In the genomic region with DNA sequence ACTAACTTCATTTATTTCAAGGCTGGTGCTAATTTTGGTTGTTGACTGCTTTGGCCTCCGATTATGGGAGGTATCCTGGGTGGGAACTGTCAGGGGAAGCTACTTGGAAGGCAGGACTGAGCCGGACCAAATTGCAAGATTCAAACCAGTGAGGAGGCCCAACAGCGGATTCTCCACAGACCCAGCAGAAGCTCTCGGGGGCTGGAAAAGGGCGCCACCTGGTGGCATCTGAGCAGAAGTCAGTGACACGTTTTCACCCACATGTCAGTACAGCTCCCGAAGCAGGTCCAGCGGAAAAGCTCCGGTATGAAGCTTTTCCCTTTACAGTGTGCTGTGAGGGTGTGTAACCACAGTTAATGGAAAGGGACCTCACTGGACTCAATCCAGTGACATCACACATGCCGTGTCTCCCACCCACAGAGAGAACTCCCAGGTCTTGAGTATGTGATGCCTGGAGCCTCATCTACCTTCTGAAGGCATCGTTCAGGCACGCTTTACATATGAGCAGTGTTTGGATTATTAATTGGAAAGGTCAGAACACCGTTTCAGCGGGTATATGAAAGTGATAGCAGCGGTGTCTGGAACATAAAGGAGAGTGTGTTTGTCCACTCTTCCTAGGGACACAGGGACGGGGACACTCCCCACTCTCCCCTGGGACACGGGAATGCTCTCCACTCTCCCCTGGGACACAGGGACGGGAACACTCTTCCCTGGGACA, we compare ENCODE assay signal across 8 cellular contexts. TPM values are rescaled to one million over a fixed set of nuclear protein-coding genes. Genes with fewer than 3 reads are reported as not detected.
DNase-seq lines count a peak whose midpoint lies in the region; ATAC-seq and TF ChIP-seq lines count a peak whose summit lies in the region.

No MANE protein-coding gene starts in this region.

- peaks cover 3% of the 10 kb centered on the region for H3K9me3 Mint-ChIP-seq in activated naive CD8-positive, alpha-beta T cell treated with anti-CD3 and anti-CD28 coated beads, Interleukin-2, amount 10 ng/mL, durations not matched to agents 7 days and 5 days

- H3K36me3 Mint-ChIP-seq in activated naive CD8-positive, alpha-beta T cell treated with anti-CD3 and anti-CD28 coated beads, Interleukin-2, amount 10 ng/mL, durations not matched to agents 7 days and 5 days: peaks cover 6% of the 10 kb centered on the region

- H3K9me3 ChIP-seq in heart left ventricle: peaks cover 0 to 31% (median 5%) of the 10 kb centered on the region in 12 donors

- peak; percentile 82 to 93 (median 88) for TF ChIP-seq CTCF in heart left ventricle (IDR thresholded peaks at IDR 0.05)

- POLR2A ChIA-PET in activated naive CD8-positive, alpha-beta T cell treated with anti-CD3 and anti-CD28 coated beads, Interleukin-2, amount 10 ng/mL, durations not matched to agents 7 days and 5 days (lab: Charles Lee): interaction anchor here (0.9 to 1.1 kb wide), 2 partner anchors 14 to 461 kb away, joined by 3 read pairs; no protein-coding TSS in a partner anchor

- peak; percentile 92 for DNase-seq in AG08395 (ENCODE audit: low spot score)
- DNase-seq in GM19240 (ENCODE audit: insufficient read length, low spot score): peak; percentile 97
- peak; percentile 76 to 92 (median 89) for DNase-seq in NCI-H1417 (lab: John Stamatoyannopoulos, UW)
- DNase-seq in SW480 (ENCODE audit: low spot score): peak; percentile 73
- DNase-seq in activated naive CD8-positive, alpha-beta T cell treated with anti-CD3 and anti-CD28 coated beads, Interleukin-2, amount 10 ng/mL, durations not matched to agents 7 days and 5 days: peak; percentile 85
- peak; percentile 79 to 91 (median 85) for DNase-seq in heart left ventricle
- DNase-seq in pulmonary artery endothelial cell (ENCODE audit: low read depth, low spot score): peak; percentile 56

- H3K4me1 ChIP-seq in heart left ventricle: peaks cover 0 to 17% (median 2%) of the 10 kb centered on the region in 12 donors

- WGBS in heart left ventricle, 4 donors: 25 to 26% (median 25%) methylated on average over 17 to 18 of the region's 18 CpGs

- no peak overlapping the region for H3K27ac Mint-ChIP-seq in activated naive CD8-positive, alpha-beta T cell treated with anti-CD3 and anti-CD28 coated beads, Interleukin-2, amount 10 ng/mL, durations not matched to agents 7 days and 5 days

- no peak overlapping the region for H3K4me3 ChIP-seq in heart left ventricle

- no peak for TF ChIP-seq POLR2A in heart left ventricle (IDR thresholded peaks at IDR 0.05)

- no peaks in the 10 kb centered on the region for H3K36me3 ChIP-seq in heart left ventricle

- no peak overlapping the region for H3K4me3 Mint-ChIP-seq in activated naive CD8-positive, alpha-beta T cell treated with anti-CD3 and anti-CD28 coated beads, Interleukin-2, amount 10 ng/mL, durations not matched to agents 7 days and 5 days

- peaks cover 51% of the 10 kb centered on the region for H3K27me3 Mint-ChIP-seq in activated naive CD8-positive, alpha-beta T cell treated with anti-CD3 and anti-CD28 coated beads, Interleukin-2, amount 10 ng/mL, durations not matched to agents 7 days and 5 days

- intact Hi-C loops in heart left ventricle (cut with DNase I): loop anchor here (1.0 to 10.0 kb wide), 7 partner anchors 14 to 463 kb away; no protein-coding TSS in a partner anchor

- H3K27me3 ChIP-seq in heart left ventricle: peaks cover 36 to 61% (median 53%) of the 10 kb centered on the region in 9 donors

- peak; percentile 83 for ATAC-seq in activated naive CD8-positive, alpha-beta T cell treated with anti-CD3 and anti-CD28 coated beads, Interleukin-2, amount 10 ng/mL, durations not matched to agents 7 days and 5 days (ENCODE audit: low read depth)
- ATAC-seq in heart left ventricle (peak; percentile 86 to 94 (median 91)), GM18907 (IDR thresholded peaks at IDR 0.05; ENCODE audit: unreplicated experiment) (no peak)

- no peak overlapping the region for H3K27ac ChIP-seq in heart left ventricle

- H3K4me1 Mint-ChIP-seq in activated naive CD8-positive, alpha-beta T cell treated with anti-CD3 and anti-CD28 coated beads, Interleukin-2, amount 10 ng/mL, durations not matched to agents 7 days and 5 days: peaks cover 4% of the 10 kb centered on the region

RNA-seq across cellular contexts. Expression of a gene that starts 3.6 kb away (rescaled TPM):
- total RNA-seq in activated naive CD8-positive, alpha-beta T cell treated with anti-CD3 and anti-CD28 coated beads, Interleukin-2, amount 10 ng/mL, durations not matched to agents 7 days and 5 days: not detected
- total RNA-seq in heart left ventricle: not detected
- polyA plus RNA-seq in heart left ventricle: not detected
- total RNA-seq in pulmonary artery endothelial cell: not detected in 2 replicates

RNA-seq across cellular contexts. Expression of a gene that starts 4.6 kb away (rescaled TPM):
- total RNA-seq in activated naive CD8-positive, alpha-beta T cell treated with anti-CD3 and anti-CD28 coated beads, Interleukin-2, amount 10 ng/mL, durations not matched to agents 7 days and 5 days: not detected
- total RNA-seq in heart left ventricle (not detected), pulmonary artery endothelial cell (0.14 TPM in 1 of 2 replicates, not detected in the other)
- not detected for polyA plus RNA-seq in heart left ventricle
